In the genomic region with DNA sequence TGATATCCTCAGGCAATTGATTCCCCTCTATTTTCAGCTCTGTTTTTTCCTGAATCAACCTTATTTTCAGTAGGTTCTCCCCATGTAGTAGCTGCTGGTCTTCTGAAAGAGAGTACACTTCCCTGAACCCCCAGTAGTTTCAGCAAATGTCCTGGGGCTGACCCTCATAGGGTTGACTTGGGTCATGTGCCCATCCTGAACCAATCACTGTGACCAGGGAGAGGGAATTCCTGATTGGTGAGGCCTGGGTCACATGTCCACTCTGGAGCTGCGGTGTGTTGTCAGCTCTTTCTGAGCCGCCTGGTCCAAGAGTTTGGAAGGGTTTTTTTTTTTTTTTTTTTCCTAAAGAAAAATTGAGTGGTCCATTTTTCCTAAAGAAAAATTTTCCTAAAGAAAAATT, we compare ENCODE assay signal across 2 cellular contexts.
TF ChIP-seq lines count a peak whose summit lies in the region.

No MANE protein-coding gene starts in this region.

TF ChIP-seq in HepG2, 621 proteins besides CTCF, POLR2A, EP300 and RAD21:
- TF ChIP-seq, protein P1, sequence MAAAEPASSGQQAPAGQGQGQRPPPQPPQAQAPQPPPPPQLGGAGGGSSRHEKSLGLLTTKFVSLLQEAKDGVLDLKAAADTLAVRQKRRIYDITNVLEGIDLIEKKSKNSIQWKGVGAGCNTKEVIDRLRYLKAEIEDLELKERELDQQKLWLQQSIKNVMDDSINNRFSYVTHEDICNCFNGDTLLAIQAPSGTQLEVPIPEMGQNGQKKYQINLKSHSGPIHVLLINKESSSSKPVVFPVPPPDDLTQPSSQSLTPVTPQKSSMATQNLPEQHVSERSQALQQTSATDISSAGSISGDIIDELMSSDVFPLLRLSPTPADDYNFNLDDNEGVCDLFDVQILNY (CRISPR knock-in tag; conservative IDR thresholded peaks at IDR 0.05): no peak
- TF ChIP-seq NFYB (CRISPR knock-in tag; IDR thresholded peaks at IDR 0.05) (peak; percentile 50), RARG (CRISPR knock-in tag; IDR thresholded peaks at IDR 0.05; ENCODE audit: low read depth) (no peak), RXRB (CRISPR knock-in tag; IDR thresholded peaks at IDR 0.05; ENCODE audit: borderline replicate concordance) (no peak), NFYC (CRISPR knock-in tag; IDR thresholded peaks at IDR 0.05) (peak; percentile 48; the same call in 1 of the 2 replicates)
- TF ChIP-seq, protein P2, sequence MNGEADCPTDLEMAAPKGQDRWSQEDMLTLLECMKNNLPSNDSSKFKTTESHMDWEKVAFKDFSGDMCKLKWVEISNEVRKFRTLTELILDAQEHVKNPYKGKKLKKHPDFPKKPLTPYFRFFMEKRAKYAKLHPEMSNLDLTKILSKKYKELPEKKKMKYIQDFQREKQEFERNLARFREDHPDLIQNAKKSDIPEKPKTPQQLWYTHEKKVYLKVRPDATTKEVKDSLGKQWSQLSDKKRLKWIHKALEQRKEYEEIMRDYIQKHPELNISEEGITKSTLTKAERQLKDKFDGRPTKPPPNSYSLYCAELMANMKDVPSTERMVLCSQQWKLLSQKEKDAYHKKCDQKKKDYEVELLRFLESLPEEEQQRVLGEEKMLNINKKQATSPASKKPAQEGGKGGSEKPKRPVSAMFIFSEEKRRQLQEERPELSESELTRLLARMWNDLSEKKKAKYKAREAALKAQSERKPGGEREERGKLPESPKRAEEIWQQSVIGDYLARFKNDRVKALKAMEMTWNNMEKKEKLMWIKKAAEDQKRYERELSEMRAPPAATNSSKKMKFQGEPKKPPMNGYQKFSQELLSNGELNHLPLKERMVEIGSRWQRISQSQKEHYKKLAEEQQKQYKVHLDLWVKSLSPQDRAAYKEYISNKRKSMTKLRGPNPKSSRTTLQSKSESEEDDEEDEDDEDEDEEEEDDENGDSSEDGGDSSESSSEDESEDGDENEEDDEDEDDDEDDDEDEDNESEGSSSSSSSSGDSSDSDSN (CRISPR knock-in tag; IDR thresholded peaks at IDR 0.05): no peak
- TF ChIP-seq, protein P3, sequence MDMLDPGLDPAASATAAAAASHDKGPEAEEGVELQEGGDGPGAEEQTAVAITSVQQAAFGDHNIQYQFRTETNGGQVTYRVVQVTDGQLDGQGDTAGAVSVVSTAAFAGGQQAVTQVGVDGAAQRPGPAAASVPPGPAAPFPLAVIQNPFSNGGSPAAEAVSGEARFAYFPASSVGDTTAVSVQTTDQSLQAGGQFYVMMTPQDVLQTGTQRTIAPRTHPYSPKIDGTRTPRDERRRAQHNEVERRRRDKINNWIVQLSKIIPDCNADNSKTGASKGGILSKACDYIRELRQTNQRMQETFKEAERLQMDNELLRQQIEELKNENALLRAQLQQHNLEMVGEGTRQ (IDR thresholded peaks at IDR 0.05; ENCODE audit: low read depth, low read length): peak; percentile 47; the same call in 1 of the 2 replicates
- TF ChIP-seq, protein P3 (CRISPR knock-in tag; IDR thresholded peaks at IDR 0.05; ENCODE audit: borderline replicate concordance): no peak; the same call in 1 of the 2 replicates

TF ChIP-seq in WTC11, 78 proteins besides CTCF, POLR2A, EP300 and RAD21:
- TF ChIP-seq HMGA2 (CRISPR knock-in tag; IDR thresholded peaks at IDR 0.05) (no peak), FOXP1 (CRISPR knock-in tag; IDR thresholded peaks at IDR 0.05; ENCODE audit: borderline replicate concordance) (no peak), OVOL2 (CRISPR knock-in tag; IDR thresholded peaks at IDR 0.05; ENCODE audit: borderline replicate concordance) (no peak), ZMAT4 (CRISPR knock-in tag; IDR thresholded peaks at IDR 0.05) (no peak), NFYB (CRISPR knock-in tag; conservative IDR thresholded peaks at IDR 0.05; ENCODE audit: low read depth) (peak; percentile 41; the same call in 1 of the 2 replicates), ZNF423 (CRISPR knock-in tag; IDR thresholded peaks at IDR 0.05) (no peak), GRHL2 (CRISPR knock-in tag; IDR thresholded peaks at IDR 0.05; ENCODE audit: insufficient replicate concordance, severe bottlenecking) (no peak), AR (CRISPR knock-in tag; IDR thresholded peaks at IDR 0.05) (no peak), JUN (CRISPR knock-in tag; IDR thresholded peaks at IDR 0.05) (no peak), NFE2L1 (CRISPR knock-in tag; IDR thresholded peaks at IDR 0.05) (no peak), ATF6 (CRISPR knock-in tag; IDR thresholded peaks at IDR 0.05) (no peak), EMX1 (CRISPR knock-in tag; IDR thresholded peaks at IDR 0.05) (no peak)
- TF ChIP-seq, protein P3 (CRISPR knock-in tag; IDR thresholded peaks at IDR 0.05): peak; percentile 85
- TF ChIP-seq, protein P4, sequence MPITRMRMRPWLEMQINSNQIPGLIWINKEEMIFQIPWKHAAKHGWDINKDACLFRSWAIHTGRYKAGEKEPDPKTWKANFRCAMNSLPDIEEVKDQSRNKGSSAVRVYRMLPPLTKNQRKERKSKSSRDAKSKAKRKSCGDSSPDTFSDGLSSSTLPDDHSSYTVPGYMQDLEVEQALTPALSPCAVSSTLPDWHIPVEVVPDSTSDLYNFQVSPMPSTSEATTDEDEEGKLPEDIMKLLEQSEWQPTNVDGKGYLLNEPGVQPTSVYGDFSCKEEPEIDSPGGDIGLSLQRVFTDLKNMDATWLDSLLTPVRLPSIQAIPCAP (CRISPR knock-in tag; IDR thresholded peaks at IDR 0.05): no peak
- TF ChIP-seq, protein P5, sequence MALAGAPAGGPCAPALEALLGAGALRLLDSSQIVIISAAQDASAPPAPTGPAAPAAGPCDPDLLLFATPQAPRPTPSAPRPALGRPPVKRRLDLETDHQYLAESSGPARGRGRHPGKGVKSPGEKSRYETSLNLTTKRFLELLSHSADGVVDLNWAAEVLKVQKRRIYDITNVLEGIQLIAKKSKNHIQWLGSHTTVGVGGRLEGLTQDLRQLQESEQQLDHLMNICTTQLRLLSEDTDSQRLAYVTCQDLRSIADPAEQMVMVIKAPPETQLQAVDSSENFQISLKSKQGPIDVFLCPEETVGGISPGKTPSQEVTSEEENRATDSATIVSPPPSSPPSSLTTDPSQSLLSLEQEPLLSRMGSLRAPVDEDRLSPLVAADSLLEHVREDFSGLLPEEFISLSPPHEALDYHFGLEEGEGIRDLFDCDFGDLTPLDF (CRISPR knock-in tag; IDR thresholded peaks at IDR 0.05): no peak
- TF ChIP-seq, protein P6, sequence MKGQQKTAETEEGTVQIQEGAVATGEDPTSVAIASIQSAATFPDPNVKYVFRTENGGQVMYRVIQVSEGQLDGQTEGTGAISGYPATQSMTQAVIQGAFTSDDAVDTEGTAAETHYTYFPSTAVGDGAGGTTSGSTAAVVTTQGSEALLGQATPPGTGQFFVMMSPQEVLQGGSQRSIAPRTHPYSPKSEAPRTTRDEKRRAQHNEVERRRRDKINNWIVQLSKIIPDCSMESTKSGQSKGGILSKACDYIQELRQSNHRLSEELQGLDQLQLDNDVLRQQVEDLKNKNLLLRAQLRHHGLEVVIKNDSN (CRISPR knock-in tag; IDR thresholded peaks at IDR 0.05): peak; percentile 69
